17 cellular contexts compared by ENCODE assay signal in the genomic region with DNA sequence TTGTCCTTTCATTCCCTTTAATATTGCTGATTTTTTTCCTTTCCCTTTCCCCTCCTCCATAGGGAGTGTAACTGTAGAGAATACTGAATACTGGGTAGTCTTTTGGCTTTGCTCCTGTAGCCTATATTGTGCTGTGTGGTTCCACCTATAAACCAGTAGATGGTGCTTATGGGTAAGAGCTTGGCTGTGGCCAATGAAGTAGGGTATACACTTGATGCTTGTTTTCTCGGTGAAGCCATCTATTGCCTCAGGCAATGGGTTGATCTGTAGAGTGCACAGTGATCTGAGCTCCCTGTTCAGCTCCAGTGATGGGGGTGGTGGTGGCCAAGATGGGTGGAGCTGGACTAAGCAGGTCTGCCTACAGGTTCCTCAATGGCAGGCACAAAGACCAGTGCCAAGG.
DNase-seq lines count a peak whose midpoint lies in the region; ATAC-seq and TF ChIP-seq lines count a peak whose summit lies in the region.
"Had no signal": no experiment of that assay in that cellular context is flagged by ENCODE, and none has a peak within 500 bp of the region (broad histone marks: within the 10 kb centered on the region; RNA-seq: fewer than 3 reads in every experiment).

No MANE protein-coding gene starts in this region.

- CTCF ChIA-PET in SK-N-SH (lab: Yijun Ruan, JAX): interaction anchor here (0.6 to 1.3 kb wide), 4 partner anchors 299 to 586 kb away, joined by 3 to 4 read pairs (median 3); no protein-coding TSS in a partner anchor

- H2AFZ ChIP-seq in SK-N-SH (ENCODE audit: low read depth): no peak overlapping the region

- POLR2A ChIA-PET in SK-N-SH (lab: Yijun Ruan, JAX): no interaction called here

- ATAC-seq in SK-N-SH treated with all-trans-retinoic acid at 6 μM for 48 hours (no peak; the same call in 2 of the 3 replicates), HG03565 (IDR thresholded peaks at IDR 0.05; ENCODE audit: unreplicated experiment) (no peak), HG03095 (IDR thresholded peaks at IDR 0.05; ENCODE audit: unreplicated experiment) (no peak), GM19395 (IDR thresholded peaks at IDR 0.05; ENCODE audit: unreplicated experiment) (no peak)
- ATAC-seq: activated CD4-positive, alpha-beta T cell treated with anti-CD3 and anti-CD28 coated beads for 36 hours; activated T-cell treated with anti-CD3 and anti-CD28 coated beads, Interleukin-2, amount 50 U/mL, for 4 hours; heart right ventricle; T-cell had no signal

- H3K27me3 ChIP-seq in SK-N-SH (ENCODE audit: insufficient read depth): no peaks in the 10 kb centered on the region
- H3K27me3 ChIP-seq: heart right ventricle, right atrium auricular region had no signal

- TF ChIP-seq EP300 in SK-N-SH (IDR thresholded peaks at IDR 0.05; ENCODE audit: borderline replicate concordance in 1 of 2, low read depth in 1 of 2, low read length in 1 of 2): no peak

- no peaks in the 10 kb centered on the region for H3K36me3 ChIP-seq in SK-N-SH (replicated peaks in 1 of 2; ENCODE audit: control insufficient read depth in 1 of 2, insufficient read depth in 2 of 2, low read length in 1 of 2)
- H3K36me3 ChIP-seq: heart right ventricle, right atrium auricular region had no signal

- H3K27ac ChIP-seq in SK-N-SH (ENCODE audit: low read depth in 2 of 2, low read length in 1 of 2): no peak overlapping the region
- H3K27ac ChIP-seq: heart right ventricle, right atrium auricular region had no signal

- TF ChIP-seq RAD21 in SK-N-SH (IDR thresholded peaks at IDR 0.05; ENCODE audit: low read length): peak; percentile 54

- no peak overlapping the region for H3K4me3 ChIP-seq in SK-N-SH (ENCODE audit: low read depth in 2 of 2, low read length in 1 of 2)
- H3K4me3 ChIP-seq: heart right ventricle, right atrium auricular region had no signal

- H3K4me2 ChIP-seq in SK-N-SH: no peak overlapping the region

- no peaks in the 10 kb centered on the region for H3F3A ChIP-seq in SK-N-SH (replicated peaks; ENCODE audit: insufficient read depth)

- no peaks in the 10 kb centered on the region for H3K79me2 ChIP-seq in SK-N-SH (ENCODE audit: insufficient read depth)

- no peaks in the 10 kb centered on the region for H3K9me3 ChIP-seq in SK-N-SH

- TF ChIP-seq CTCF in SK-N-SH (IDR thresholded peaks at IDR 0.05): 0 out of 2 replicates have a peak, but pooled peaks have one; percentile 16

- no peak overlapping the region for H3K9ac ChIP-seq in SK-N-SH

- peak; percentile 1 for DNase-seq in SK-N-SH
- DNase-seq in Kasumi-1 (lab: John Stamatoyannopoulos, UW): peak; percentile 13 to 21
- DNase-seq in RKO (ENCODE audit: low spot score): peak; percentile 26
- DNase-seq in NCI-H774 (lab: John Stamatoyannopoulos, UW): no peak
- DNase-seq: activated CD4-positive, alpha-beta T cell treated with anti-CD3 and anti-CD28 coated beads for 36 hours; activated T-cell treated with anti-CD3 and anti-CD28 coated beads, Interleukin-2, amount 50 U/mL, for 4 hours; erythroblast; heart right ventricle; naive B cell; NCI-H1436 treated with DMSO at 0.1 percent for 48 hours; stimulated activated CD4-positive, alpha-beta T cell treated with anti-CD3 and anti-CD28 coated beads, Interleukin-2, amount 100 ng/mL, for 48 hours; T-cell had no signal

- H3K4me1 ChIP-seq in SK-N-SH (ENCODE audit: control insufficient read depth in 1 of 2, insufficient read depth in 2 of 2, low read depth in 1 of 2, low read length in 1 of 2): no peaks in the 10 kb centered on the region
- H3K4me1 ChIP-seq: heart right ventricle, right atrium auricular region had no signal

- no peaks in the 10 kb centered on the region for H4K20me1 ChIP-seq in SK-N-SH (ENCODE audit: insufficient read depth)

- 0% methylated on average over 1 of the region's 1 CpG for WGBS in SK-N-SH (ENCODE audit: low lambda C conversion rate)

- H3K9me2 ChIP-seq in SK-N-SH: no peaks in the 10 kb centered on the region

TF ChIP-seq in SK-N-SH, 30 proteins besides CTCF, POLR2A, EP300 and RAD21 (continues in another document):
- TF ChIP-seq NRF1 (IDR thresholded peaks at IDR 0.05; ENCODE audit: low read depth, low read length) (no peak), TEAD4 (IDR thresholded peaks at IDR 0.05; ENCODE audit: borderline replicate concordance, insufficient read depth) (no peak), JUND (IDR thresholded peaks at IDR 0.05) (no peak), POLR2AphosphoS5 (IDR thresholded peaks at IDR 0.05; ENCODE audit: low read depth, low read length) (no peak), RCOR1 (IDR thresholded peaks at IDR 0.05; ENCODE audit: low read length) (no peak), GATA2 (CRISPR knock-in tag; IDR thresholded peaks at IDR 0.05) (no peak), RFX5 (IDR thresholded peaks at IDR 0.05; ENCODE audit: low read length) (no peak), GABPA (IDR thresholded peaks at IDR 0.05; ENCODE audit: low read depth) (no peak)
- TF ChIP-seq, protein P1, sequence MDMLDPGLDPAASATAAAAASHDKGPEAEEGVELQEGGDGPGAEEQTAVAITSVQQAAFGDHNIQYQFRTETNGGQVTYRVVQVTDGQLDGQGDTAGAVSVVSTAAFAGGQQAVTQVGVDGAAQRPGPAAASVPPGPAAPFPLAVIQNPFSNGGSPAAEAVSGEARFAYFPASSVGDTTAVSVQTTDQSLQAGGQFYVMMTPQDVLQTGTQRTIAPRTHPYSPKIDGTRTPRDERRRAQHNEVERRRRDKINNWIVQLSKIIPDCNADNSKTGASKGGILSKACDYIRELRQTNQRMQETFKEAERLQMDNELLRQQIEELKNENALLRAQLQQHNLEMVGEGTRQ (IDR thresholded peaks at IDR 0.05; ENCODE audit: borderline replicate concordance, low read depth, low read length): no peak
- TF ChIP-seq, protein P2, sequence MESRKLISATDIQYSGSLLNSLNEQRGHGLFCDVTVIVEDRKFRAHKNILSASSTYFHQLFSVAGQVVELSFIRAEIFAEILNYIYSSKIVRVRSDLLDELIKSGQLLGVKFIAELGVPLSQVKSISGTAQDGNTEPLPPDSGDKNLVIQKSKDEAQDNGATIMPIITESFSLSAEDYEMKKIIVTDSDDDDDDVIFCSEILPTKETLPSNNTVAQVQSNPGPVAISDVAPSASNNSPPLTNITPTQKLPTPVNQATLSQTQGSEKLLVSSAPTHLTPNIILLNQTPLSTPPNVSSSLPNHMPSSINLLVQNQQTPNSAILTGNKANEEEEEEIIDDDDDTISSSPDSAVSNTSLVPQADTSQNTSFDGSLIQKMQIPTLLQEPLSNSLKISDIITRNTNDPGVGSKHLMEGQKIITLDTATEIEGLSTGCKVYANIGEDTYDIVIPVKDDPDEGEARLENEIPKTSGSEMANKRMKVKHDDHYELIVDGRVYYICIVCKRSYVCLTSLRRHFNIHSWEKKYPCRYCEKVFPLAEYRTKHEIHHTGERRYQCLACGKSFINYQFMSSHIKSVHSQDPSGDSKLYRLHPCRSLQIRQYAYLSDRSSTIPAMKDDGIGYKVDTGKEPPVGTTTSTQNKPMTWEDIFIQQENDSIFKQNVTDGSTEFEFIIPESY (IDR thresholded peaks at IDR 0.05; ENCODE audit: borderline replicate concordance, low read depth): no peak

TF ChIP-seq in SK-N-SH treated with all-trans-retinoic acid at 6 μM for 48 hours, 23 proteins besides CTCF, POLR2A, EP300 and RAD21:
- TF ChIP-seq ARNTL (CRISPR knock-in tag; IDR thresholded peaks at IDR 0.05; ENCODE audit: borderline replicate concordance, low read depth): no peak
- no peak for TF ChIP-seq ISL1 (CRISPR knock-in tag; IDR thresholded peaks at IDR 0.05)
- TF ChIP-seq, protein P3, sequence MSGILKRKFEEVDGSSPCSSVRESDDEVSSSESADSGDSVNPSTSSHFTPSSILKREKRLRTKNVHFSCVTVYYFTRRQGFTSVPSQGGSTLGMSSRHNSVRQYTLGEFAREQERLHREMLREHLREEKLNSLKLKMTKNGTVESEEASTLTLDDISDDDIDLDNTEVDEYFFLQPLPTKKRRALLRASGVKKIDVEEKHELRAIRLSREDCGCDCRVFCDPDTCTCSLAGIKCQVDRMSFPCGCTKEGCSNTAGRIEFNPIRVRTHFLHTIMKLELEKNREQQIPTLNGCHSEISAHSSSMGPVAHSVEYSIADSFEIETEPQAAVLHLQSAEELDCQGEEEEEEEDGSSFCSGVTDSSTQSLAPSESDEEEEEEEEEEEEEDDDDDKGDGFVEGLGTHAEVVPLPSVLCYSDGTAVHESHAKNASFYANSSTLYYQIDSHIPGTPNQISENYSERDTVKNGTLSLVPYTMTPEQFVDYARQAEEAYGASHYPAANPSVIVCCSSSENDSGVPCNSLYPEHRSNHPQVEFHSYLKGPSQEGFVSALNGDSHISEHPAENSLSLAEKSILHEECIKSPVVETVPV (CRISPR knock-in tag; IDR thresholded peaks at IDR 0.05): no peak
- no peak for TF ChIP-seq SNAI2 (CRISPR knock-in tag; IDR thresholded peaks at IDR 0.05)
- no peak for TF ChIP-seq ESRRG (CRISPR knock-in tag; IDR thresholded peaks at IDR 0.05)
- no peak for TF ChIP-seq TCF4 (CRISPR knock-in tag; IDR thresholded peaks at IDR 0.05; ENCODE audit: borderline replicate concordance)
- TF ChIP-seq ZNF8 (CRISPR knock-in tag; IDR thresholded peaks at IDR 0.05): no peak
- no peak for TF ChIP-seq CSDC2 (CRISPR knock-in tag; IDR thresholded peaks at IDR 0.05)
- no peak for TF ChIP-seq ZFP30 (CRISPR knock-in tag; IDR thresholded peaks at IDR 0.05)
- TF ChIP-seq, protein P4, sequence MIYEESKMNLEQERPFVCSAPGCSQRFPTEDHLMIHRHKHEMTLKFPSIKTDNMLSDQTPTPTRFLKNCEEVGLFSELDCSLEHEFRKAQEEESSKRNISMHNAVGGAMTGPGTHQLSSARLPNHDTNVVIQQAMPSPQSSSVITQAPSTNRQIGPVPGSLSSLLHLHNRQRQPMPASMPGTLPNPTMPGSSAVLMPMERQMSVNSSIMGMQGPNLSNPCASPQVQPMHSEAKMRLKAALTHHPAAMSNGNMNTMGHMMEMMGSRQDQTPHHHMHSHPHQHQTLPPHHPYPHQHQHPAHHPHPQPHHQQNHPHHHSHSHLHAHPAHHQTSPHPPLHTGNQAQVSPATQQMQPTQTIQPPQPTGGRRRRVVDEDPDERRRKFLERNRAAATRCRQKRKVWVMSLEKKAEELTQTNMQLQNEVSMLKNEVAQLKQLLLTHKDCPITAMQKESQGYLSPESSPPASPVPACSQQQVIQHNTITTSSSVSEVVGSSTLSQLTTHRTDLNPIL (CRISPR knock-in tag; IDR thresholded peaks at IDR 0.05; ENCODE audit: low read depth): no peak
